Comparison of ENCODE assay signal across 15 cellular contexts in the genomic region with DNA sequence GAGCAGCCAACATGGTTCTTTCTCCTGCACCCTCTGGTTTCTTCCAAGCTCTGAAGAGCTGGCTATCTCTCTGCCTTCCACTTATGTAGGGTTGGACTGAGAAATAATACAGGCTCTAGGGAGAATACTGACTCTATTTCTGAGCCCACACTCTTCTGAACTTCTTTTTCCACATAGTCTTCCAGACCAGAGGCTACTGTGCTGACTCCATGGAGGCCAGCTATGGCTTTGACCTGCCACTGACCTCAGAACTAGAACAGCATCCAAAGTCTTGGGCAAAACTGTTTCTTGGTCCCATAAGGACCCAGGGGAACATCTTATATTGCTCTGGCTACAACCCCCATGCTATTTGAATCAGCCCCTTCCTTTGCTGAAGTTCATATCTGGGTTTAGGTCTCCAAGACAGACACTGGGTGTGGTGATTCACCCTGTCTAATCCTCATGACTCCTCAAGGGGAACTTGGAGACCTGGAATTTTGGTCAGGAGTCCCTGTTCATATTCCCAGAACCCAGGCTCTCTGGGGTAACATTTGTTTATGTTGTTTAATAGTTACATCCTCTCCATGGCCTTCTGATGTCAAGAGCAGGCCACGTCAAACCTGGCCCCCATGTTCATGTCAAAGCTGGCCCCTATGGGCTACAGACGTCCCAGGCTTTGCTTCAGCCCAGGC. TPM values are rescaled to one million over a fixed set of nuclear protein-coding genes. Genes with fewer than 3 reads are reported as not detected.
A peak's percentile ranks its signal among the peaks of the same experiment; 100 is the strongest.
DNase-seq lines count a peak whose midpoint lies in the region; ATAC-seq, FAIRE-seq and TF ChIP-seq lines count a peak whose summit lies in the region.
"Had no signal": no experiment of that assay in that cellular context is flagged by ENCODE, and none has a peak within 500 bp of the region (broad histone marks: within the 10 kb centered on the region; RNA-seq: fewer than 3 reads in every experiment).

No MANE protein-coding gene starts in this region.

- no peak overlapping the region for H2AFZ ChIP-seq in SK-N-SH (ENCODE audit: low read depth)
- no peak overlapping the region for H2AFZ ChIP-seq in astrocyte (ENCODE audit: low read depth, low read length)

- H3K4me3 Mint-ChIP-seq in astrocyte (ENCODE audit: unreplicated experiment), result no peak overlapping the region
- no peak overlapping the region for H3K4me3 Mint-ChIP-seq in stimulated activated effector memory CD8-positive, alpha-beta T cell treated with anti-CD3 and anti-CD28 coated beads, Interleukin-12 subunit alpha, Interleukin-12 subunit beta, amount 100 ng/mL, for 72 hours

- H3K79me2 ChIP-seq in SK-N-SH (ENCODE audit: insufficient read depth), result no peaks in the 10 kb centered on the region
- H3K79me2 ChIP-seq in astrocyte (ENCODE audit: insufficient read depth, low read length), result no peaks in the 10 kb centered on the region

- H3K4me3 ChIP-seq in SK-N-SH (ENCODE audit: low read depth in 2 of 2, low read length in 1 of 2), result no peak overlapping the region
- H3K4me3 ChIP-seq in astrocyte (ENCODE audit: insufficient read depth, low read depth, low read length), result no peak overlapping the region
- no peak overlapping the region for H3K4me3 ChIP-seq in left lung

- 63% methylated on average over 2 of the region's 2 CpGs for WGBS in SK-N-SH (ENCODE audit: low lambda C conversion rate)

- CTCF ChIA-PET in SK-N-SH (lab: Yijun Ruan, JAX), result interaction anchor here (1.0 to 26.9 kb wide), 5 partner anchors 11 to 50 kb away, joined by 3 to 472 read pairs (median 5); no protein-coding TSS in a partner anchor

- H3K36me3 Mint-ChIP-seq in astrocyte (ENCODE audit: low read depth, unreplicated experiment), result no peaks in the 10 kb centered on the region
- no peaks in the 10 kb centered on the region for H3K36me3 Mint-ChIP-seq in stimulated activated effector memory CD8-positive, alpha-beta T cell treated with anti-CD3 and anti-CD28 coated beads, Interleukin-12 subunit alpha, Interleukin-12 subunit beta, amount 100 ng/mL, for 72 hours

- TF ChIP-seq CTCF in SK-N-SH (IDR thresholded peaks at IDR 0.05) (no peak), astrocyte (IDR thresholded peaks at IDR 0.05; ENCODE audit: insufficient read depth, low read depth, low read length) (no peak), left lung (IDR thresholded peaks at IDR 0.05) (no peak)

- peaks cover 1% of the 10 kb centered on the region for H3K9me3 Mint-ChIP-seq in astrocyte (ENCODE audit: unreplicated experiment)
- no peaks in the 10 kb centered on the region for H3K9me3 Mint-ChIP-seq in stimulated activated effector memory CD8-positive, alpha-beta T cell treated with anti-CD3 and anti-CD28 coated beads, Interleukin-12 subunit alpha, Interleukin-12 subunit beta, amount 100 ng/mL, for 72 hours

- peak overlapping the region in 1 of 2 experiments; percentile 41; a peak in 2 of 4 replicates for H3K27ac ChIP-seq in SK-N-SH (ENCODE audit: low read depth in 2 of 2, low read length in 1 of 2)
- peak overlapping the region; percentile 75 for H3K27ac ChIP-seq in astrocyte (ENCODE audit: low read depth, low read length)
- H3K27ac ChIP-seq in left lung, result peak overlapping the region; percentile 10 to 11
- H3K27ac ChIP-seq: 22Rv1, WERI-Rb-1 had no signal

- peak overlapping the region; percentile 12; the same call in 1 of the 2 replicates for H3K4me2 ChIP-seq in SK-N-SH
- H3K4me2 ChIP-seq in astrocyte (ENCODE audit: low read length), result peak overlapping the region; percentile 66

- peak overlapping the region; percentile 86 for H3K27ac Mint-ChIP-seq in astrocyte (ENCODE audit: unreplicated experiment)
- H3K27ac Mint-ChIP-seq in stimulated activated effector memory CD8-positive, alpha-beta T cell treated with anti-CD3 and anti-CD28 coated beads, Interleukin-12 subunit alpha, Interleukin-12 subunit beta, amount 100 ng/mL, for 72 hours, result peak overlapping the region; percentile 21

- H4K20me1 ChIP-seq in SK-N-SH (ENCODE audit: insufficient read depth), result no peaks in the 10 kb centered on the region
- H4K20me1 ChIP-seq in astrocyte (ENCODE audit: insufficient read depth, low read length), result no peaks in the 10 kb centered on the region

- no peak overlapping the region for H3K9ac ChIP-seq in SK-N-SH
- H3K9ac ChIP-seq in astrocyte (ENCODE audit: low read length), result peak overlapping the region; percentile 22

- H3K36me3 ChIP-seq in SK-N-SH (replicated peaks in 1 of 2; ENCODE audit: control insufficient read depth in 1 of 2, insufficient read depth in 2 of 2, low read length in 1 of 2), result no peaks in the 10 kb centered on the region
- no peaks in the 10 kb centered on the region for H3K36me3 ChIP-seq in astrocyte (ENCODE audit: insufficient read depth, low read length)
- H3K36me3 ChIP-seq in left lung, result no peaks in the 10 kb centered on the region
- H3K36me3 ChIP-seq: WERI-Rb-1 had no signal

- H3K4me1 ChIP-seq in SK-N-SH (ENCODE audit: control insufficient read depth in 1 of 2, insufficient read depth in 2 of 2, low read depth in 1 of 2, low read length in 1 of 2) (peaks cover 0 to 8% of the 10 kb centered on the region in 2 experiments; a peak in 1 of 4 replicates), astrocyte (ENCODE audit: insufficient read depth, low read length) (peaks cover 30% of the 10 kb centered on the region), left lung (peaks cover 0 to 27% of the 10 kb centered on the region in 2 donors)

- H3K27me3 ChIP-seq in SK-N-SH (ENCODE audit: insufficient read depth), result no peaks in the 10 kb centered on the region
- H3K27me3 ChIP-seq in astrocyte (ENCODE audit: insufficient read depth, low read length), result no peaks in the 10 kb centered on the region
- no peaks in the 10 kb centered on the region for H3K27me3 ChIP-seq in left lung

- POLR2A ChIA-PET in SK-N-SH (lab: Yijun Ruan, JAX), result no interaction called here

- TF ChIP-seq RAD21 in SK-N-SH (IDR thresholded peaks at IDR 0.05; ENCODE audit: low read length), result no peak

- DNase-seq in SK-N-SH, result no peak
- peak; percentile 55 for DNase-seq in astrocyte (ENCODE audit: low read depth)
- no peak for DNase-seq in left lung
- DNase-seq in stimulated activated effector memory CD8-positive, alpha-beta T cell treated with anti-CD3 and anti-CD28 coated beads, Interleukin-12 subunit alpha, Interleukin-12 subunit beta, amount 100 ng/mL, for 72 hours (ENCODE audit: low spot score in 2 of 2), result no peak
- DNase-seq: activated effector memory CD4-positive, alpha-beta T cell treated with Interleukin-2 at 50 U/mL for 16 hours; NCI-H1105; NCI-H345; stimulated activated CD4-positive, alpha-beta T cell treated with anti-CD3 and anti-CD28 coated beads, Interleukin-4, amount 100 ng/mL, for 1 hour; WERI-Rb-1 had no signal

- H3K27me3 Mint-ChIP-seq in astrocyte (ENCODE audit: low read depth, unreplicated experiment), result no peaks in the 10 kb centered on the region

- ATAC-seq in SK-N-SH treated with all-trans-retinoic acid at 6 μM for 48 hours, result no peak
- ATAC-seq in left lung, result peak; percentile 21
- ATAC-seq in stimulated activated effector memory CD8-positive, alpha-beta T cell treated with anti-CD3 and anti-CD28 coated beads, Interleukin-12 subunit alpha, Interleukin-12 subunit beta, amount 100 ng/mL, for 72 hours, result no peak
- ATAC-seq in HG03521 (IDR thresholded peaks at IDR 0.05; ENCODE audit: unreplicated experiment), result no peak
- no peak for ATAC-seq in GM19397 (IDR thresholded peaks at IDR 0.05; ENCODE audit: unreplicated experiment)
- no peak for ATAC-seq in GM18520 (IDR thresholded peaks at IDR 0.05; ENCODE audit: unreplicated experiment)

- no peaks in the 10 kb centered on the region for H3K9me3 ChIP-seq in SK-N-SH
- no peaks in the 10 kb centered on the region for H3K9me3 ChIP-seq in astrocyte (ENCODE audit: insufficient read depth, low read depth, low read length)
- H3K9me3 ChIP-seq in left lung, result no peaks in the 10 kb centered on the region

- peaks cover 25% of the 10 kb centered on the region for H3K4me1 Mint-ChIP-seq in astrocyte (ENCODE audit: low read depth, unreplicated experiment)
- H3K4me1 Mint-ChIP-seq in stimulated activated effector memory CD8-positive, alpha-beta T cell treated with anti-CD3 and anti-CD28 coated beads, Interleukin-12 subunit alpha, Interleukin-12 subunit beta, amount 100 ng/mL, for 72 hours, result peaks cover 17% of the 10 kb centered on the region

- peaks cover 32% of the 10 kb centered on the region for H3F3A ChIP-seq in SK-N-SH (replicated peaks; ENCODE audit: insufficient read depth)

- no peak for FAIRE-seq in astrocyte (lab: Jason Lieb, UNC)
- FAIRE-seq: GM18507 had no signal

- H3K9me2 ChIP-seq in SK-N-SH, result no peaks in the 10 kb centered on the region

- intact Hi-C loops in left lung (cut with DNase I), result no loop called here

- no peak for TF ChIP-seq EP300 in SK-N-SH (IDR thresholded peaks at IDR 0.05; ENCODE audit: borderline replicate concordance in 1 of 2, low read depth in 1 of 2, low read length in 1 of 2)

TF ChIP-seq in SK-N-SH, 30 proteins besides CTCF, POLR2A, EP300 and RAD21 (continues in another document):
- TF ChIP-seq, protein P1, sequence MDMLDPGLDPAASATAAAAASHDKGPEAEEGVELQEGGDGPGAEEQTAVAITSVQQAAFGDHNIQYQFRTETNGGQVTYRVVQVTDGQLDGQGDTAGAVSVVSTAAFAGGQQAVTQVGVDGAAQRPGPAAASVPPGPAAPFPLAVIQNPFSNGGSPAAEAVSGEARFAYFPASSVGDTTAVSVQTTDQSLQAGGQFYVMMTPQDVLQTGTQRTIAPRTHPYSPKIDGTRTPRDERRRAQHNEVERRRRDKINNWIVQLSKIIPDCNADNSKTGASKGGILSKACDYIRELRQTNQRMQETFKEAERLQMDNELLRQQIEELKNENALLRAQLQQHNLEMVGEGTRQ (IDR thresholded peaks at IDR 0.05; ENCODE audit: borderline replicate concordance, low read depth, low read length), result no peak
- no peak for TF ChIP-seq TAF1 (IDR thresholded peaks at IDR 0.05; ENCODE audit: borderline replicate concordance, low read depth, low read length)

TF ChIP-seq in SK-N-SH treated with all-trans-retinoic acid at 6 μM for 48 hours, 23 proteins besides CTCF, POLR2A, EP300 and RAD21 (continues in another document):
- no peak for TF ChIP-seq ESRRG (CRISPR knock-in tag; IDR thresholded peaks at IDR 0.05)
- TF ChIP-seq SNAI2 (CRISPR knock-in tag; IDR thresholded peaks at IDR 0.05), result no peak
- no peak for TF ChIP-seq CSDC2 (CRISPR knock-in tag; IDR thresholded peaks at IDR 0.05)

RNA-seq across cellular contexts. Expression of gene PLAU, which starts 12.1 kb away (rescaled TPM):
- polyA plus RNA-seq in SK-N-SH (2012; rRNA removed), result 159 and 200 TPM in 2 replicates
- polyA plus RNA-seq in SK-N-SH (2012; cell fraction: cytosol; rRNA removed), result 163 and 191 TPM in 2 replicates
- 211 and 277 TPM in 2 replicates for polyA plus RNA-seq in SK-N-SH (2012; cell fraction: nucleus; rRNA removed)
- total RNA-seq in astrocyte (81.2 and 90.2 TPM in 2 replicates), left lung (10 to 100 TPM; 26.6 to 29.0 TPM)

RNA-seq across cellular contexts. Expression of gene CAMK2G, which starts 24.5 kb away (rescaled TPM):
- polyA plus RNA-seq in SK-N-SH (2012; rRNA removed), result 41.4 and 52.2 TPM in 2 replicates
- 29.0 and 35.7 TPM in 2 replicates for polyA plus RNA-seq in SK-N-SH (2012; cell fraction: cytosol; rRNA removed)
- polyA plus RNA-seq in SK-N-SH (2012; cell fraction: nucleus; rRNA removed), result 103 and 119 TPM in 2 replicates
- 16.6 and 19.8 TPM in 2 replicates for total RNA-seq in astrocyte
- 10 to 100 TPM; 28.9 to 36.6 TPM for total RNA-seq in left lung
